Comparison of ENCODE assay signal across 8 cellular contexts in genomic region chr11:119169272-119169719, GRCh38. TPM values are rescaled to one million over a fixed set of nuclear protein-coding genes. Genes with fewer than 3 reads are reported as not detected.
DNase-seq lines count a peak whose midpoint lies in the region; ATAC-seq and TF ChIP-seq lines count a peak whose summit lies in the region.

No MANE protein-coding gene starts in this region.

- H3K27me3 Mint-ChIP-seq in nephron progenitor cell (ENCODE audit: low read depth, poor library complexity): no peaks in the 10 kb centered on the region

- ATAC-seq in GM18511 (IDR thresholded peaks at IDR 0.05; ENCODE audit: unreplicated experiment) (peak; percentile 43), HG03520 (IDR thresholded peaks at IDR 0.05; ENCODE audit: unreplicated experiment) (peak; percentile 24), upper lobe of left lung (ENCODE audit: low FRiP score in 2 of 2) (peak; percentile 64 to 77)

- no peak for TF ChIP-seq POLR2A in upper lobe of left lung (IDR thresholded peaks at IDR 0.05)

- no peaks in the 10 kb centered on the region for H3K27me3 ChIP-seq in upper lobe of left lung

- peaks cover 0 to 12% (median 10%) of the 10 kb centered on the region in 4 donors for H3K36me3 ChIP-seq in upper lobe of left lung

- H3K4me3 ChIP-seq in fibroblast of mammary gland (ENCODE audit: control insufficient read depth, low read depth, low read length): peak overlapping the region; percentile 58
- peak overlapping the region; percentile 61 to 88 (median 87) for H3K4me3 ChIP-seq in upper lobe of left lung

- 18 to 39% methylated on average over 2 to 14 of the region's 15 CpGs for WGBS in upper lobe of left lung, 2 donors

- H3K27ac Mint-ChIP-seq in nephron progenitor cell: no peak overlapping the region

- peak overlapping the region; percentile 65 for H3K27ac ChIP-seq in 22Rv1
- H3K27ac ChIP-seq in upper lobe of left lung: peak overlapping the region; percentile 94 to 98 (median 96)

- DNase-seq in activated CD8-positive, alpha-beta memory T cell treated with anti-CD3 and anti-CD28 coated beads, Interleukin-2, amount 50 U/mL, for 48 hours: peak; percentile 79
- DNase-seq in fibroblast of mammary gland (ENCODE audit: low read depth) (peak; percentile 31), nephron progenitor cell (peak; percentile 18), upper lobe of left lung (peak; percentile 77 to 83), NCI-H1417 (lab: John Stamatoyannopoulos, UW) (no peak)

- TF ChIP-seq EP300 in upper lobe of left lung (IDR thresholded peaks at IDR 0.05): no peak

- no peaks in the 10 kb centered on the region for H3K9me3 Mint-ChIP-seq in nephron progenitor cell

- H3K36me3 Mint-ChIP-seq in nephron progenitor cell (ENCODE audit: low read depth): no peaks in the 10 kb centered on the region

- H3K4me3 Mint-ChIP-seq in nephron progenitor cell: peak overlapping the region; percentile 82

- H3K4me1 ChIP-seq in upper lobe of left lung: peaks cover 0 to 8% (median 6%) of the 10 kb centered on the region in 4 donors

- no peaks in the 10 kb centered on the region for H3K9me3 ChIP-seq in upper lobe of left lung

- TF ChIP-seq CTCF in 22Rv1 (IDR thresholded peaks at IDR 0.05) (no peak), fibroblast of mammary gland (conservative IDR thresholded peaks at IDR 0.05; ENCODE audit: control insufficient read depth, insufficient read depth, low read depth, low read length) (no peak), nephron progenitor cell (IDR thresholded peaks at IDR 0.05) (no peak), upper lobe of left lung (IDR thresholded peaks at IDR 0.05) (no peak)

- peaks cover 32% of the 10 kb centered on the region for H3K4me1 Mint-ChIP-seq in nephron progenitor cell

RNA-seq across cellular contexts. Expression of gene NLRX1, which starts 0.8 kb away (rescaled TPM):
- 10 to 100 TPM; 13.1 to 34.5 (median 20.2) TPM for total RNA-seq in upper lobe of left lung

RNA-seq across cellular contexts. Expression of gene NHERF4, which starts 16.0 kb away (rescaled TPM):
- total RNA-seq in upper lobe of left lung: 1 to 10 TPM in 1 of 6 donors, under 1 TPM in 3, not detected in 2; 0.29 to 1.0 (median 0.81) TPM

RNA-seq across cellular contexts. Expression of gene ABCG4, which starts 20.4 kb away (rescaled TPM):
- total RNA-seq in upper lobe of left lung: under 1 TPM in 2 of 6 donors, not detected in 4; 0.06 to 0.78 TPM

RNA-seq across cellular contexts. Expression of gene CBL, which starts 36.8 kb away (rescaled TPM):
- 10 to 100 TPM; 15.4 to 32.2 (median 18.9) TPM for total RNA-seq in upper lobe of left lung

RNA-seq across cellular contexts. Expression of gene HINFP, which starts 47.9 kb away (rescaled TPM):
- 10 to 100 TPM; 22.3 to 90.1 (median 25.6) TPM for total RNA-seq in upper lobe of left lung

Comparison
In these comparisons a context has a peak if more than half of its experiments do, and no peak if none do; other contexts are left out.
1. DNase-seq: peak in activated CD8-positive, alpha-beta memory T cell treated with anti-CD3 and anti-CD28 coated beads, Interleukin-2, amount 50 U/mL, for 48 hours (single experiment), fibroblast of mammary gland (single experiment), nephron progenitor cell (single experiment) and upper lobe of left lung (2 of 2); none in NCI-H1417 (0 of 3).
2. Peak in every context shown above with its lines, with median percentiles within 50 percentile points of each other: ATAC-seq.